ENCODE assay signal across 12 cellular contexts in genomic region chr11:47539681-47540039, GRCh38. TPM values are rescaled to one million over a fixed set of nuclear protein-coding genes. Genes with fewer than 3 reads are reported as not detected.
DNase-seq lines count a peak whose midpoint lies in the region; ATAC-seq and TF ChIP-seq lines count a peak whose summit lies in the region.
"Had no signal": no experiment of that assay in that cellular context is flagged by ENCODE, and none has a peak within 500 bp of the region (broad histone marks: within the 10 kb centered on the region; RNA-seq: fewer than 3 reads in every experiment).

No MANE protein-coding gene starts in this region.

- H3K4me3 ChIP-seq in A673 (ENCODE audit: low read depth, low read length, poor library complexity, severe bottlenecking): no peak overlapping the region
- H3K4me3 ChIP-seq in naive thymus-derived CD4-positive, alpha-beta T cell (ENCODE audit: low read length): no peak overlapping the region

- BruUV-seq in A673 (replicated peaks; lab: Mats Ljungman, UMichigan): no TSS peak

- H3K27me3 ChIP-seq in A673 (replicated peaks; ENCODE audit: insufficient read depth, low read depth, low read length, poor library complexity): no peaks in the 10 kb centered on the region
- H3K27me3 ChIP-seq in naive thymus-derived CD4-positive, alpha-beta T cell (ENCODE audit: control insufficient read depth in 2 of 2, insufficient read depth in 2 of 2, low read length in 2 of 2): no peaks in the 10 kb centered on the region

- H3K27me3 Mint-ChIP-seq in brain: no peaks in the 10 kb centered on the region
- no peaks in the 10 kb centered on the region for H3K27me3 Mint-ChIP-seq in naive thymus-derived CD4-positive, alpha-beta T cell

- DNase-seq in A673 (ENCODE audit: low spot score) (no peak), G401 (ENCODE audit: low spot score) (peak; percentile 49), NCI-H2029 treated with DMSO at 0.1 percent for 48 hours (lab: John Stamatoyannopoulos, UW) (no peak), NCI-H1436 (lab: John Stamatoyannopoulos, UW) (no peak)
- DNase-seq in naive thymus-derived CD4-positive, alpha-beta T cell: no peak
- DNase-seq: NCI-H187, OCI-M1, retina had no signal

- ATAC-seq in naive thymus-derived CD4-positive, alpha-beta T cell: no peak
- no peak for ATAC-seq in GM21381 (IDR thresholded peaks at IDR 0.05; ENCODE audit: unreplicated experiment)
- ATAC-seq in HG03095 (IDR thresholded peaks at IDR 0.05; ENCODE audit: unreplicated experiment): no peak

- peaks cover 58% of the 10 kb centered on the region for H3K4me1 ChIP-seq in A673 (ENCODE audit: insufficient read depth, low read length, poor library complexity, severe bottlenecking)
- H3K4me1 ChIP-seq in naive thymus-derived CD4-positive, alpha-beta T cell (ENCODE audit: control insufficient read depth in 2 of 2, insufficient read depth in 2 of 2, low read length in 2 of 2): peaks cover 23 to 36% of the 10 kb centered on the region in 2 donors

- no peaks in the 10 kb centered on the region for H3K9me3 Mint-ChIP-seq in brain
- H3K9me3 Mint-ChIP-seq in naive thymus-derived CD4-positive, alpha-beta T cell: peaks cover 0 to 3% (median 0%) of the 10 kb centered on the region in 11 donors

- POLR2A ChIA-PET in A673 (lab: Charles Lee; ENCODE audit: low non-redundant PET): interaction anchor here (0.5 kb wide), 1 partner anchor 1877 kb away, joined by 4 read pairs; no protein-coding TSS in a partner anchor
- POLR2A ChIA-PET in naive thymus-derived CD4-positive, alpha-beta T cell (lab: Charles Lee): interaction anchor here (0.6 to 1.4 kb wide), 3 partner anchors 12 to 39 kb away, joined by 3 read pairs; partner anchors contain the start of genes KBTBD4 and NDUFS3

- H3K36me3 Mint-ChIP-seq in brain: peaks cover 34% of the 10 kb centered on the region
- H3K36me3 Mint-ChIP-seq in naive thymus-derived CD4-positive, alpha-beta T cell: peaks cover 4 to 14% (median 8%) of the 10 kb centered on the region in 5 donors

- no peaks in the 10 kb centered on the region for H3K9me3 ChIP-seq in A673 (ENCODE audit: low read depth, low read length, poor library complexity, severe bottlenecking)
- no peaks in the 10 kb centered on the region for H3K9me3 ChIP-seq in naive thymus-derived CD4-positive, alpha-beta T cell (ENCODE audit: control insufficient read depth in 2 of 3, low read length in 3 of 3)

- CTCF ChIA-PET in A673 (lab: Charles Lee): interaction anchor here (0.8 kb wide), 1 partner anchor 12 kb away, joined by 4 read pairs; no protein-coding TSS in a partner anchor
- CTCF ChIA-PET in naive thymus-derived CD4-positive, alpha-beta T cell (lab: Charles Lee): interaction anchor here (0.7 kb wide), 1 partner anchor 39 kb away, joined by 3 read pairs; no protein-coding TSS in a partner anchor

- peak overlapping the region; percentile 0 for H3K27ac ChIP-seq in A673 (ENCODE audit: low read depth, low read length, poor library complexity, severe bottlenecking)
- no peak overlapping the region for H3K27ac ChIP-seq in naive thymus-derived CD4-positive, alpha-beta T cell (ENCODE audit: low read depth, low read length)

- peaks cover 73% of the 10 kb centered on the region for H3K4me1 Mint-ChIP-seq in brain
- peaks cover 39 to 90% (median 75%) of the 10 kb centered on the region in 7 donors for H3K4me1 Mint-ChIP-seq in naive thymus-derived CD4-positive, alpha-beta T cell

- H3K27ac Mint-ChIP-seq in brain: peak overlapping the region in 3 of 5 experiments; percentile 25 to 91 (median 68)
- H3K27ac Mint-ChIP-seq in naive thymus-derived CD4-positive, alpha-beta T cell: peak overlapping the region in 7 of 9 donors; percentile 7 to 82 (median 69)

- TF ChIP-seq CTCF in A673 (conservative IDR thresholded peaks at IDR 0.05; ENCODE audit: low read depth, low read length): 0 out of 2 replicates have a peak, but pooled peaks have one; percentile 18
- no peak for TF ChIP-seq CTCF in brain (conservative IDR thresholded peaks at IDR 0.05)

- H3K4me3 Mint-ChIP-seq in brain: peak overlapping the region in 1 of 5 experiments; percentile 64
- H3K4me3 Mint-ChIP-seq in naive thymus-derived CD4-positive, alpha-beta T cell: peak overlapping the region in 8 of 10 donors; percentile 7 to 77 (median 59)

- no peaks in the 10 kb centered on the region for H3K36me3 ChIP-seq in A673 (ENCODE audit: insufficient read depth, low read length, poor library complexity, severe bottlenecking)
- peaks cover 0 to 6% (median 0%) of the 10 kb centered on the region in 3 experiments for H3K36me3 ChIP-seq in naive thymus-derived CD4-positive, alpha-beta T cell (ENCODE audit: control insufficient read depth in 2 of 3, insufficient read depth in 3 of 3, low read length in 3 of 3)

- intact Hi-C loops in A673 (cut with micrococcal nuclease; ENCODE audit: unreplicated experiment): no loop called here
- intact Hi-C loops in naive thymus-derived CD4-positive, alpha-beta T cell (cut with micrococcal nuclease): loop anchor here in 1 of 2 donors (10.0 kb wide), 1 partner anchor 55 kb away; the partner anchor contains the start of gene C1QTNF4

- in situ Hi-C loops in G401 (cut with HindIII; ENCODE audit: low sequenced_read_pairs): no loop called here

RNA-seq across cellular contexts. Expression of gene CELF1, which starts 13.3 kb away (rescaled TPM):
- 246 and 257 TPM in 2 replicates for total RNA-seq in A673 (2021)
- total RNA-seq in G401 (2014; rRNA removed; shearing (Covaris generic)): 58.7 and 94.4 TPM in 2 replicates
- 47.2 TPM for polyA plus RNA-seq in brain (ENCODE audit: insufficient read depth, low read depth, low replicate concordance)
- total RNA-seq in naive thymus-derived CD4-positive, alpha-beta T cell: 100 to 1,000 TPM; 107 to 148 (median 129) TPM
- 10 to 100 TPM; 41.1 to 76.4 TPM for polyA plus RNA-seq in naive thymus-derived CD4-positive, alpha-beta T cell

RNA-seq across cellular contexts. Expression of gene PTPMT1, which starts 25.7 kb away (rescaled TPM):
- total RNA-seq in A673 (2021): 68.1 and 74.3 TPM in 2 replicates
- total RNA-seq in G401 (2014; rRNA removed; shearing (Covaris generic)): 103 and 127 TPM in 2 replicates
- polyA plus RNA-seq in brain (ENCODE audit: insufficient read depth, low read depth, low replicate concordance): 52.2 TPM
- 10 to 100 TPM; 20.5 to 32.9 (median 22.7) TPM for total RNA-seq in naive thymus-derived CD4-positive, alpha-beta T cell
- 10 to 100 TPM; 67.3 to 72.9 TPM for polyA plus RNA-seq in naive thymus-derived CD4-positive, alpha-beta T cell

RNA-seq across cellular contexts. Expression of gene KBTBD4, which starts 39.1 kb away (rescaled TPM):
- total RNA-seq in A673 (2021): 42.8 and 44.0 TPM in 2 replicates
- 32.7 and 43.1 TPM in 2 replicates for total RNA-seq in G401 (2014; rRNA removed; shearing (Covaris generic))
- polyA plus RNA-seq in brain (ENCODE audit: insufficient read depth, low read depth, low replicate concordance): 19.2 TPM
- total RNA-seq in naive thymus-derived CD4-positive, alpha-beta T cell: 10 to 100 TPM; 15.0 to 26.5 (median 20.9) TPM
- 10 to 100 TPM; 43.8 to 47.2 TPM for polyA plus RNA-seq in naive thymus-derived CD4-positive, alpha-beta T cell

RNA-seq across cellular contexts. Expression of gene NDUFS3, which starts 39.2 kb away (rescaled TPM):
- total RNA-seq in A673 (2021): 412 and 444 TPM in 2 replicates
- total RNA-seq in G401 (2014; rRNA removed; shearing (Covaris generic)): 191 and 200 TPM in 2 replicates
- polyA plus RNA-seq in brain (ENCODE audit: insufficient read depth, low read depth, low replicate concordance): 158 TPM
- total RNA-seq in naive thymus-derived CD4-positive, alpha-beta T cell: 100 to 1,000 TPM in 2 of 5 experiments, 10 to 100 TPM in 3; 68.6 to 116 (median 85.2) TPM
- polyA plus RNA-seq in naive thymus-derived CD4-positive, alpha-beta T cell: 100 to 1,000 TPM; 114 to 115 TPM

RNA-seq across cellular contexts. Expression of gene FAM180B, which starts 46.8 kb away (rescaled TPM):
- 0.28 and 0.62 TPM in 2 replicates for total RNA-seq in A673 (2021)
- total RNA-seq in G401 (2014; rRNA removed; shearing (Covaris generic)): 0.58 TPM in 1 of 2 replicates, not detected in the other
- not detected for polyA plus RNA-seq in brain (ENCODE audit: insufficient read depth, low read depth, low replicate concordance)
- total RNA-seq in naive thymus-derived CD4-positive, alpha-beta T cell: 1 to 10 TPM in 1 of 5 experiments, under 1 TPM in 3, not detected in 1; 0.21 to 1.0 (median 0.30) TPM
- polyA plus RNA-seq in naive thymus-derived CD4-positive, alpha-beta T cell: not detected
- total RNA-seq: HT-29 had no signal
